In the genomic region with DNA sequence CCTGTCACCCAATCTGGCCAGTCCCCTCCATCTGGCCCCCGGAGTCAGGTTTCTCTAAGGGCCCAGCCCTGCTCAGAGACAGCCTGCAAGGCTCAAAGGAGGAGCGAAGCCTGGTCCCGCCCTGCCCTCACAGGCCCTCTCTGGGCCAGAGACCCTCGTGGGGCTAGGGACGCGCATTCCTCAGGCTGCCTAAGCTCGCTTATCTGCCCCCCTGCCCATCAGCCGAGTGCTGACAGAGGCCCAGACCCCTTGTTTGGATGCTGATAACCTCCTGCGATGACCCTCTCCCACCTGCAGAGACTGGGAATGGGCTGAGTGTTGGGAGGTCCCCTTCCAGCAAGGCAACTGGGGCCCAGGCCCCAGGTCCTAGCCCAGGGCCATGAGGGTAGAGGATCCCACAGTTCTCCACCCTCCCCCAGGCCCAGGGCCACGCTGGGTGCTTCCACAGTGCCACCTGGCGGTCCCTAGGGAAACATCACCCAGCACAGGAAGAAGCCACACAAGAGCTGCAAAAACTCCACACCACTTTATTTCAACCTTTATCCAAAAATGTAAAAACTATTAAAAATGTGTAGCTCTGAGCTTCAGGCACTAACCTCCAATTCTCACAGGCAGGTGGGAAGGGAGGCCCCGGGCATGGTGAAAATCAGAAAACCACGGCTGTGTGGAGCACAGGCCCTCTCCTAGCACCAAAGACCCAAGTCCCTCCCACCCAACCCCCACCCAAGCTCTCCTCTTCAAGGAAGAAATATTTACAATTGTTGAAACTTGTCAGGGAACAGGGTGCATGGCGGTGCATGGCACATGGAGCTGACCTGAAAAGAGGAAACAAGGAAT, we compare ENCODE assay signal across 8 cellular contexts. TPM values are rescaled to one million over a fixed set of nuclear protein-coding genes. Genes with fewer than 3 reads are reported as not detected.
DNase-seq lines count a peak whose midpoint lies in the region; ATAC-seq, FAIRE-seq and TF ChIP-seq lines count a peak whose summit lies in the region.

No MANE protein-coding gene starts in this region.

- H3K9me3 Mint-ChIP-seq in CD4-positive, alpha-beta memory T cell, result peaks cover 0 to 2% (median 0%) of the 10 kb centered on the region in 8 donors
- no peaks in the 10 kb centered on the region; a peak in 1 of 5 replicates for H3K9me3 Mint-ChIP-seq in H9
- H3K9me3 Mint-ChIP-seq in naive B cell, result no peaks in the 10 kb centered on the region
- H3K9me3 Mint-ChIP-seq in stimulated activated memory B cell treated with anti-CD40 and anti-IgM and Interleukin-4, amounts not matched to agents 10 μg/mL and 1 μg/mL and 100 μg/mL, for 72 hours, result no peaks in the 10 kb centered on the region

- H3K4ac ChIP-seq in H9 (ENCODE audit: low read depth, low read length), result no peak overlapping the region

- H3K14ac ChIP-seq in H9 (ENCODE audit: insufficient read depth, low read length), result no peak overlapping the region

- H3K9me1 ChIP-seq in endothelial cell of umbilical vein (replicated peaks; ENCODE audit: control insufficient read depth, extremely low read depth, insufficient read depth, low read length), result no peaks in the 10 kb centered on the region

- BruUV-seq in endothelial cell of umbilical vein (replicated peaks; lab: Mats Ljungman, UMichigan), result no TSS peak

- H3K56ac ChIP-seq in H9 (ENCODE audit: insufficient read length, low read depth, low read length), result no peak overlapping the region

- intact Hi-C loops in CD4-positive, alpha-beta memory T cell (cut with micrococcal nuclease), result loop anchor here (1.0 to 5.0 kb wide), 6 partner anchors 86 to 568 kb away; a partner anchor contains a TSS
- intact Hi-C loops in endothelial cell of umbilical vein (cut with micrococcal nuclease), result loop anchor here (1.0 to 5.0 kb wide), 6 partner anchors 36 to 620 kb away; a partner anchor contains a TSS

- H3K23ac ChIP-seq in H9 (ENCODE audit: insufficient read length, low read depth, low read length), result no peak overlapping the region

- no CpG with 5 or more reads among the region's 14 CpGs for WGBS in H9 (ENCODE audit: extremely low coverage, insufficient read length, low lambda C conversion rate)

- no peaks in the 10 kb centered on the region for H3K79me1 ChIP-seq in H9 (ENCODE audit: insufficient read depth, low read depth, low read length, poor library complexity, severe bottlenecking)

- H2AK5ac ChIP-seq in H9 (ENCODE audit: insufficient read length, low read length), result no peak overlapping the region

- H3K4me2 ChIP-seq in H9 (ENCODE audit: insufficient read depth, insufficient read length, low read length) (peak overlapping the region; percentile 98), endothelial cell of umbilical vein (ENCODE audit: insufficient read depth, low read length) (no peak overlapping the region)

- H2AFZ ChIP-seq in H9 (ENCODE audit: low read length) (no peak overlapping the region), endothelial cell of umbilical vein (ENCODE audit: low read depth, low read length) (no peak overlapping the region)

- peaks cover 14% of the 10 kb centered on the region for H3K36me3 ChIP-seq in CD4-positive, alpha-beta memory T cell (ENCODE audit: insufficient read depth, low read length)
- peaks cover 5 to 8% of the 10 kb centered on the region in 2 experiments for H3K36me3 ChIP-seq in endothelial cell of umbilical vein (ENCODE audit: control insufficient read depth in 2 of 2, extremely low read depth in 1 of 2, insufficient read depth in 2 of 2, low read length in 2 of 2)

- dilution Hi-C loops in endothelial cell of umbilical vein (cut with MboI; ENCODE audit: extremely low pct_ligation_motif_present, low sequenced_read_pairs), result no loop called here

- no peak overlapping the region for H2BK20ac ChIP-seq in H9 (ENCODE audit: low read depth, low read length, poor library complexity, severe bottlenecking)

- no peak overlapping the region for H4K8ac ChIP-seq in H9 (replicated peaks; ENCODE audit: insufficient read length, low read depth, low read length)

- no peak overlapping the region for H4K91ac ChIP-seq in H9 (ENCODE audit: insufficient read length, low read depth, low read length)

- peak; percentile 66 to 74 (median 72) for DNase-seq in CD4-positive, alpha-beta memory T cell
- DNase-seq in H9, result peak; percentile 80
- peak; percentile 83 for DNase-seq in NCI-H82 (lab: John Stamatoyannopoulos, UW)
- DNase-seq in activated CD8-positive, alpha-beta memory T cell treated with anti-CD3 and anti-CD28 coated beads for 48 hours (ENCODE audit: low read depth in 2 of 3, low spot score in 2 of 3), result peak; percentile 51 to 64 (median 52)
- DNase-seq in endothelial cell of umbilical vein (ENCODE audit: low read depth, low spot score), result peak; percentile 53
- DNase-seq in naive B cell, result peak; percentile 68

- H3T11ph ChIP-seq in H9 (ENCODE audit: low read length), result no peak overlapping the region

- H2BK12ac ChIP-seq in H9 (ENCODE audit: insufficient read length, low read depth, low read length), result no peak overlapping the region

- peaks cover 26% of the 10 kb centered on the region for H3K27me3 ChIP-seq in CD4-positive, alpha-beta memory T cell (ENCODE audit: insufficient read depth, low read length)
- H3K27me3 ChIP-seq in H9 (ENCODE audit: insufficient read depth, low read length) (peaks cover 21% of the 10 kb centered on the region; the same call in 1 of the 2 replicates), endothelial cell of umbilical vein (ENCODE audit: control insufficient read depth in 2 of 2, insufficient read depth in 2 of 2, low read length in 2 of 2) (peaks cover 14 to 25% of the 10 kb centered on the region in 2 experiments)

- H4K5ac ChIP-seq in H9 (ENCODE audit: insufficient read length, low read depth, low read length), result no peak overlapping the region

- H3K4me1 ChIP-seq in CD4-positive, alpha-beta memory T cell (ENCODE audit: insufficient read depth, low read length), result peaks cover 71% of the 10 kb centered on the region
- peaks cover 5% of the 10 kb centered on the region; the same call in 1 of the 2 replicates for H3K4me1 ChIP-seq in H9 (ENCODE audit: insufficient read depth, low read length)
- H3K4me1 ChIP-seq in endothelial cell of umbilical vein (ENCODE audit: control insufficient read depth, extremely low read depth, insufficient read depth, low read length), result peaks cover 26% of the 10 kb centered on the region

- no peak for TF ChIP-seq POLR2A in endothelial cell of umbilical vein (IDR thresholded peaks at IDR 0.05; ENCODE audit: low read depth, low read length)

- no peak overlapping the region for H3K27ac ChIP-seq in CD4-positive, alpha-beta memory T cell (ENCODE audit: low read depth, low read length)
- H3K27ac ChIP-seq in H9 (ENCODE audit: insufficient read length, low read depth, low read length) (no peak overlapping the region), endothelial cell of umbilical vein (ENCODE audit: insufficient read depth, low read depth, low read length) (no peak overlapping the region)

- CTCF ChIA-PET in CD4-positive, alpha-beta memory T cell (lab: Charles Lee; ENCODE audit: partially characterized antibody), result interaction anchor here (0.6 to 4.1 kb wide), 38 partner anchors 9 to 1213 kb away, joined by 3 to 35 read pairs (median 4); a partner anchor contains a TSS
- CTCF ChIA-PET in endothelial cell of umbilical vein (lab: Charles Lee), result interaction anchor here (0.5 to 5.8 kb wide), 46 partner anchors 9 to 619 kb away, joined by 3 to 193 read pairs (median 4); a partner anchor contains a TSS

- no peak overlapping the region for H2BK15ac ChIP-seq in H9 (ENCODE audit: low read depth, low read length)

- peak overlapping the region in 7 of 8 donors; percentile 42 to 76 (median 64) for H3K4me3 Mint-ChIP-seq in CD4-positive, alpha-beta memory T cell
- H3K4me3 Mint-ChIP-seq in H9 (peak overlapping the region; percentile 100; a peak in 3 of 5 replicates), naive B cell (peak overlapping the region; percentile 60 to 99 (median 76))
- H3K4me3 Mint-ChIP-seq in stimulated activated memory B cell treated with anti-CD40 and anti-IgM and Interleukin-4, amounts not matched to agents 10 μg/mL and 1 μg/mL and 100 μg/mL, for 72 hours, result peak overlapping the region; percentile 24

- H3K9me3 ChIP-seq in CD4-positive, alpha-beta memory T cell (ENCODE audit: control insufficient read depth in 1 of 2, low read length in 2 of 2), result no peaks in the 10 kb centered on the region
- H3K9me3 ChIP-seq in H9 (ENCODE audit: control insufficient read depth, low read depth, low read length) (no peaks in the 10 kb centered on the region), endothelial cell of umbilical vein (replicated peaks; ENCODE audit: control insufficient read depth, insufficient read depth, low read length) (no peaks in the 10 kb centered on the region)

- no peak overlapping the region for H2BK5ac ChIP-seq in H9 (ENCODE audit: insufficient read length, low read length)

- peaks cover 39 to 81% (median 54%) of the 10 kb centered on the region in 4 donors for H3K4me1 Mint-ChIP-seq in CD4-positive, alpha-beta memory T cell
- H3K4me1 Mint-ChIP-seq in H9 (peaks cover 41 to 62% of the 10 kb centered on the region in 2 experiments), naive B cell (peaks cover 64 to 68% (median 66%) of the 10 kb centered on the region in 3 donors)
- H3K4me1 Mint-ChIP-seq in stimulated activated memory B cell treated with anti-CD40 and anti-IgM and Interleukin-4, amounts not matched to agents 10 μg/mL and 1 μg/mL and 100 μg/mL, for 72 hours, result peaks cover 74% of the 10 kb centered on the region

- peak; percentile 44 to 53 for ATAC-seq in naive B cell (ENCODE audit: low read depth in 2 of 2)
- ATAC-seq in stimulated activated memory B cell treated with anti-CD40 and anti-IgM and Interleukin-4, amounts not matched to agents 10 μg/mL and 1 μg/mL and 100 μg/mL, for 72 hours, result peak; percentile 70
- ATAC-seq in GM21786 (IDR thresholded peaks at IDR 0.05; ENCODE audit: unreplicated experiment), result no peak

- peaks cover 19 to 20% of the 10 kb centered on the region in 2 donors for H3K27me3 Mint-ChIP-seq in CD4-positive, alpha-beta memory T cell
- H3K27me3 Mint-ChIP-seq in H9 (ENCODE audit: low read depth), result peaks cover 31% of the 10 kb centered on the region
- H3K27me3 Mint-ChIP-seq in naive B cell, result peaks cover 16 to 30% (median 30%) of the 10 kb centered on the region in 3 donors
- H3K27me3 Mint-ChIP-seq in stimulated activated memory B cell treated with anti-CD40 and anti-IgM and Interleukin-4, amounts not matched to agents 10 μg/mL and 1 μg/mL and 100 μg/mL, for 72 hours, result peaks cover 29% of the 10 kb centered on the region

- H3K79me2 ChIP-seq in H9 (ENCODE audit: insufficient read depth, low read length) (peaks cover 2% of the 10 kb centered on the region; the same call in 1 of the 2 replicates), endothelial cell of umbilical vein (ENCODE audit: control insufficient read depth, insufficient read depth, low read length) (peaks cover 7% of the 10 kb centered on the region)

- no peak overlapping the region for H3K9ac ChIP-seq in H9 (ENCODE audit: extremely low read depth, insufficient read length, low read length)
- no peak overlapping the region for H3K9ac ChIP-seq in endothelial cell of umbilical vein (replicated peaks; ENCODE audit: extremely low read depth, insufficient read depth, low read length)

- peak; percentile 90 for FAIRE-seq in endothelial cell of umbilical vein (lab: Jason Lieb, UNC)

- H2BK120ac ChIP-seq in H9 (ENCODE audit: low read depth, low read length, poor library complexity, severe bottlenecking), result no peak overlapping the region

- POLR2A ChIA-PET in CD4-positive, alpha-beta memory T cell (lab: Charles Lee; ENCODE audit: partially characterized antibody), result interaction anchor here (0.8 to 4.8 kb wide), 4 partner anchors 17 to 42 kb away, joined by 3 to 64 read pairs (median 3); a partner anchor contains a TSS
- POLR2A ChIA-PET in endothelial cell of umbilical vein (lab: Charles Lee), result interaction anchor here (0.7 to 1.4 kb wide), 2 partner anchors 12 to 562 kb away, joined by 3 to 4 read pairs; no protein-coding TSS in a partner anchor

- H3K23me2 ChIP-seq in H9 (ENCODE audit: insufficient read length, low read depth, low read length, poor library complexity, severe bottlenecking), result peaks cover 31% of the 10 kb centered on the region

- H3K36me3 Mint-ChIP-seq in CD4-positive, alpha-beta memory T cell, result peaks cover 4 to 20% of the 10 kb centered on the region in 2 donors
- H3K36me3 Mint-ChIP-seq in H9 (ENCODE audit: insufficient read depth in 1 of 3, low read depth in 3 of 3) (peaks cover 8 to 25% (median 10%) of the 10 kb centered on the region in 3 experiments), naive B cell (peaks cover 0 to 6% of the 10 kb centered on the region in 2 donors)
- H3K36me3 Mint-ChIP-seq in stimulated activated memory B cell treated with anti-CD40 and anti-IgM and Interleukin-4, amounts not matched to agents 10 μg/mL and 1 μg/mL and 100 μg/mL, for 72 hours, result peaks cover 27% of the 10 kb centered on the region

- H3K27ac Mint-ChIP-seq in CD4-positive, alpha-beta memory T cell, result peak overlapping the region in 5 of 7 donors; percentile 36 to 75 (median 59)
- H3K27ac Mint-ChIP-seq in H9 (peak overlapping the region in 1 of 3 experiments; percentile 79; a peak in 1 of 7 replicates), naive B cell (peak overlapping the region in 1 of 6 donors; percentile 76)
- no peak overlapping the region for H3K27ac Mint-ChIP-seq in stimulated activated memory B cell treated with anti-CD40 and anti-IgM and Interleukin-4, amounts not matched to agents 10 μg/mL and 1 μg/mL and 100 μg/mL, for 72 hours

- TF ChIP-seq CTCF in H9 (conservative IDR thresholded peaks at IDR 0.05) (peak; percentile 97), endothelial cell of umbilical vein (IDR thresholded peaks at IDR 0.05; ENCODE audit: extremely low read depth in 1 of 2, insufficient read depth in 1 of 2, low read depth in 1 of 2, low read length in 2 of 2) (peak; percentile 93 to 96)

- H3K18ac ChIP-seq in H9 (ENCODE audit: insufficient read length, low read depth, low read length), result no peak overlapping the region

- H3K4me3 ChIP-seq in CD4-positive, alpha-beta memory T cell (ENCODE audit: low read length in 2 of 2), result no peak overlapping the region
- no peak overlapping the region for H3K4me3 ChIP-seq in endothelial cell of umbilical vein (replicated peaks in 1 of 3; ENCODE audit: insufficient read depth in 1 of 3, low read depth in 1 of 3, low read length in 3 of 3)

- peaks cover 2% of the 10 kb centered on the region for H4K20me1 ChIP-seq in H9 (ENCODE audit: control insufficient read depth, insufficient read depth, insufficient read length)
- no peaks in the 10 kb centered on the region for H4K20me1 ChIP-seq in endothelial cell of umbilical vein (replicated peaks; ENCODE audit: control insufficient read depth, extremely low read depth, insufficient read depth, low read length)

RNA-seq across cellular contexts. Expression of a gene that starts 2.2 kb away (rescaled TPM):
- total RNA-seq in CD4-positive, alpha-beta memory T cell, result 10 to 100 TPM; 11.1 to 12.4 TPM
- polyA plus RNA-seq in CD4-positive, alpha-beta memory T cell, result 1 to 10 TPM; 5.3 to 6.8 TPM
- 133 and 139 TPM in 2 replicates for total RNA-seq in H9 (2021)
- total RNA-seq in endothelial cell of umbilical vein, result 55.4 and 60.7 TPM in 2 replicates
- 48.1 and 71.3 TPM in 2 replicates for polyA plus RNA-seq in endothelial cell of umbilical vein
- 77.9 and 93.3 TPM in 2 replicates for polyA plus RNA-seq in endothelial cell of umbilical vein (2011; cell fraction: cytosol; rRNA removed)
- polyA plus RNA-seq in endothelial cell of umbilical vein (2011; cell fraction: nucleus; rRNA removed), result 32.4 and 35.6 TPM in 2 replicates
- 72.5 and 87.9 TPM in 2 replicates for polyA plus RNA-seq in endothelial cell of umbilical vein (2012)
- 26.1 and 37.3 TPM in 2 replicates for polyA minus RNA-seq in endothelial cell of umbilical vein
- polyA minus RNA-seq in endothelial cell of umbilical vein (2011; cell fraction: cytosol; rRNA and poly(A)+ RNA removed), result 35.7 TPM
- 6.0 and 7.1 TPM in 2 replicates for polyA minus RNA-seq in endothelial cell of umbilical vein (2011; cell fraction: nucleus; rRNA and poly(A)+ RNA removed)
- 1 to 10 TPM; 2.0 to 5.4 (median 4.2) TPM for polyA plus RNA-seq in naive B cell (ENCODE audit: low read depth in 6 of 6)

RNA-seq across cellular contexts. Expression of a gene that starts 5.1 kb away (rescaled TPM):
- not detected for total RNA-seq in CD4-positive, alpha-beta memory T cell
- not detected for polyA plus RNA-seq in CD4-positive, alpha-beta memory T cell
- 14.3 and 20.2 TPM in 2 replicates for total RNA-seq in H9 (2021)
- total RNA-seq in endothelial cell of umbilical vein, result 0.39 and 0.44 TPM in 2 replicates
- polyA plus RNA-seq in endothelial cell of umbilical vein, result not detected in 2 replicates
- polyA plus RNA-seq in endothelial cell of umbilical vein (2011; cell fraction: cytosol; rRNA removed), result not detected in 2 replicates
- polyA plus RNA-seq in endothelial cell of umbilical vein (2011; cell fraction: nucleus; rRNA removed), result 0.31 and 0.62 TPM in 2 replicates
- polyA plus RNA-seq in endothelial cell of umbilical vein (2012), result not detected in 2 replicates
- polyA minus RNA-seq in endothelial cell of umbilical vein, result not detected in 2 replicates
- not detected for polyA minus RNA-seq in endothelial cell of umbilical vein (2011; cell fraction: cytosol; rRNA and poly(A)+ RNA removed)
- polyA minus RNA-seq in endothelial cell of umbilical vein (2011; cell fraction: nucleus; rRNA and poly(A)+ RNA removed), result not detected in 2 replicates
- not detected for polyA plus RNA-seq in naive B cell (ENCODE audit: low read depth in 6 of 6)

RNA-seq across cellular contexts. Expression of a gene that starts 37.2 kb away (rescaled TPM):
- 100 to 1,000 TPM; 307 to 325 TPM for total RNA-seq in CD4-positive, alpha-beta memory T cell
- 10 to 100 TPM; 26.6 to 49.2 TPM for polyA plus RNA-seq in CD4-positive, alpha-beta memory T cell
- total RNA-seq in H9 (2021) (120 and 125 TPM in 2 replicates), endothelial cell of umbilical vein (113 and 118 TPM in 2 replicates)
- polyA plus RNA-seq in endothelial cell of umbilical vein (21.6 and 30.8 TPM in 2 replicates), naive B cell (ENCODE audit: low read depth in 6 of 6) (10 to 100 TPM; 36.1 to 77.5 (median 61.2) TPM)
- 22.9 and 25.5 TPM in 2 replicates for polyA plus RNA-seq in endothelial cell of umbilical vein (2011; cell fraction: cytosol; rRNA removed)
- 212 and 252 TPM in 2 replicates for polyA plus RNA-seq in endothelial cell of umbilical vein (2011; cell fraction: nucleus; rRNA removed)
- 82.7 and 99.0 TPM in 2 replicates for polyA plus RNA-seq in endothelial cell of umbilical vein (2012)
- 84.4 and 102 TPM in 2 replicates for polyA minus RNA-seq in endothelial cell of umbilical vein
- polyA minus RNA-seq in endothelial cell of umbilical vein (2011; cell fraction: cytosol; rRNA and poly(A)+ RNA removed), result 23.2 TPM
- 122 and 181 TPM in 2 replicates for polyA minus RNA-seq in endothelial cell of umbilical vein (2011; cell fraction: nucleus; rRNA and poly(A)+ RNA removed)

Comparison
In these comparisons a context has a peak if more than half of its experiments do, and no peak if none do; other contexts are left out.
1. H3K4me3 Mint-ChIP-seq: peak in every context shown above with its lines; median percentile 100 in H9; 76 in naive B cell; 64 in CD4-positive, alpha-beta memory T cell; 24 in stimulated activated memory B cell treated with anti-CD40 and anti-IgM and Interleukin-4, amounts not matched to agents 10 μg/mL and 1 μg/mL and 100 μg/mL, for 72 hours.
2. RNA of a gene that starts 5.1 kb away (total RNA-seq): 14.3 to 20.2 TPM in H9; 0.39 to 0.44 TPM in endothelial cell of umbilical vein and not detected in CD4-positive, alpha-beta memory T cell; every median in the first group is over 10 times any median in the second.
3. Peak in every context shown above with its lines, with median percentiles within 50 percentile points of each other: DNase-seq.